ENCODE assay signal across 1 cellular context in the genomic region with DNA sequence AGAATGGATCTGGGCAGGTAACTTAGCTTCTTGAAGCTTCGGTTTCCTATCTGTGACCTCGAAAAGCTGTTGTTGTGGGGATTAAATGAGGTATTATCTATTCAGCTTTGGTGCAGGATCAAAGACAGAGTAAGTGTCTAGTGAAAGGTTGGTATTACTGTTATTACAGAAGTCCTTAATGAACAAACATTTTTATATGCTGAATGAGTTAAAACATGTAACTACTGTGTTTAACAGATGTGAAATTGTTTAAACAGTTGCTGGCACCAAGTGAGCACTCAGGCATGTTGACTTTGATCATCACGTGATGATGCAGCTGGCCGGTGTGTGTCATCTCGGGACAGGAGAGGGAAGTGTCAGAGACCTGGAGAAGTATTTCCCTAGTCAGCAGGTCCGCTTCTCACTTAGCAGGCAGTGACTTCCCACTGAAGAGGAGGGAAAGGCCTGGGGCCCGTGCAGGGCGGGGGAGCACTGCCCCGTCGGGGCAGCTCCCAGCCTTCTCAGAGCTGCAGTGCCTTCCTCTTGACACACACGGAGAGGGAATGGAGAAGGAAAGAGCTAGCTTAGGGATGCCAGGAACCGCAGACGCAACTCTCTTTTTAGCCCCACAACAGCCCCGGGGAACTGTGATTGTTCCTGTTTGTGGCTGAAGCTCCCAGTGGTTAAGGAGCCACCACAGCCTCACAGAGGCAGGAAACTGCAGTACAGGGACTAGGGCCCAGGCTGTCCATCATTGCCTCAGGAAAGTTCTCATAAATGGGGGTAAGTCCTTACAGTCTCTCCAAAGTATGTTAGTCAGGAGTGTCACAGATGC.
TF ChIP-seq lines count a peak whose summit lies in the region.

No MANE protein-coding gene starts in this region.

TF ChIP-seq in K562, 482 proteins besides CTCF, POLR2A, EP300 and RAD21 (continued from another document and continues in another):
- peak in 1 of 2 experiments; percentile 85; a peak in 2 of 4 replicates for TF ChIP-seq ZNF318 (IDR thresholded peaks at IDR 0.05; ENCODE audit: borderline replicate concordance in 1 of 2, low read depth in 1 of 2)
- peak; percentile 91 for TF ChIP-seq BHLHE40 (IDR thresholded peaks at IDR 0.05; ENCODE audit: low read length)
- peak; percentile 66 for TF ChIP-seq USF2 (CRISPR knock-in tag; IDR thresholded peaks at IDR 0.05)
- TF ChIP-seq ZNF695 (CRISPR knock-in tag; IDR thresholded peaks at IDR 0.05), result no peak
- TF ChIP-seq, protein P1, sequence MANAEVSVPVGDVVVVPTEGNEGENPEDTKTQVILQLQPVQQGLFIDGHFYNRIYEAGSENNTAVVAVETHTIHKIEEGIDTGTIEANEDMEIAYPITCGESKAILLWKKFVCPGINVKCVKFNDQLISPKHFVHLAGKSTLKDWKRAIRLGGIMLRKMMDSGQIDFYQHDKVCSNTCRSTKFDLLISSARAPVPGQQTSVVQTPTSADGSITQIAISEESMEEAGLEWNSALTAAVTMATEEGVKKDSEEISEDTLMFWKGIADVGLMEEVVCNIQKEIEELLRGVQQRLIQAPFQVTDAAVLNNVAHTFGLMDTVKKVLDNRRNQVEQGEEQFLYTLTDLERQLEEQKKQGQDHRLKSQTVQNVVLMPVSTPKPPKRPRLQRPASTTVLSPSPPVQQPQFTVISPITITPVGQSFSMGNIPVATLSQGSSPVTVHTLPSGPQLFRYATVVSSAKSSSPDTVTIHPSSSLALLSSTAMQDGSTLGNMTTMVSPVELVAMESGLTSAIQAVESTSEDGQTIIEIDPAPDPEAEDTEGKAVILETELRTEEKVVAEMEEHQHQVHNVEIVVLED (CRISPR knock-in tag; IDR thresholded peaks at IDR 0.05), result no peak
- TF ChIP-seq ZNF408 (CRISPR knock-in tag; IDR thresholded peaks at IDR 0.05; ENCODE audit: low read depth), result no peak
- TF ChIP-seq, protein P2, sequence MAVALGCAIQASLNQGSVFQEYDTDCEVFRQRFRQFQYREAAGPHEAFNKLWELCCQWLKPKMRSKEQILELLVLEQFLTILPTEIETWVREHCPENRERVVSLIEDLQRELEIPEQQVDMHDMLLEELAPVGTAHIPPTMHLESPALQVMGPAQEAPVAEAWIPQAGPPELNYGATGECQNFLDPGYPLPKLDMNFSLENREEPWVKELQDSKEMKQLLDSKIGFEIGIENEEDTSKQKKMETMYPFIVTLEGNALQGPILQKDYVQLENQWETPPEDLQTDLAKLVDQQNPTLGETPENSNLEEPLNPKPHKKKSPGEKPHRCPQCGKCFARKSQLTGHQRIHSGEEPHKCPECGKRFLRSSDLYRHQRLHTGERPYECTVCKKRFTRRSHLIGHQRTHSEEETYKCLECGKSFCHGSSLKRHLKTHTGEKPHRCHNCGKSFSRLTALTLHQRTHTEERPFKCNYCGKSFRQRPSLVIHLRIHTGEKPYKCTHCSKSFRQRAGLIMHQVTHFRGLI (CRISPR knock-in tag; IDR thresholded peaks at IDR 0.05), result no peak
- TF ChIP-seq ZNF431 (CRISPR knock-in tag; IDR thresholded peaks at IDR 0.05), result no peak
- peak; percentile 96 for TF ChIP-seq FOXA3 (CRISPR knock-in tag; conservative IDR thresholded peaks at IDR 0.05 in 1 of 2, IDR thresholded peaks at IDR 0.05 in 1 of 2)
- TF ChIP-seq ZNF384 (IDR thresholded peaks at IDR 0.05; ENCODE audit: low read depth, low read length), result no peak
- no peak for TF ChIP-seq IRF1 (CRISPR knock-in tag; IDR thresholded peaks at IDR 0.05; ENCODE audit: borderline replicate concordance)
- no peak for TF ChIP-seq ZNF586 (CRISPR knock-in tag; conservative IDR thresholded peaks at IDR 0.05)
- peak; percentile 8; the same call in 1 of the 2 replicates for TF ChIP-seq MAFF (IDR thresholded peaks at IDR 0.05; ENCODE audit: low read length)
- TF ChIP-seq MEF2A (IDR thresholded peaks at IDR 0.05; ENCODE audit: control insufficient read depth, low read depth, low read length), result no peak
- TF ChIP-seq ZNF561 (CRISPR knock-in tag; conservative IDR thresholded peaks at IDR 0.05), result no peak
- peak; percentile 95 for TF ChIP-seq TOE1 (IDR thresholded peaks at IDR 0.05; ENCODE audit: borderline replicate concordance)
- no peak for TF ChIP-seq TOE1 (CRISPR knock-in tag; IDR thresholded peaks at IDR 0.05; ENCODE audit: borderline replicate concordance, low read depth)
- TF ChIP-seq, protein P3, sequence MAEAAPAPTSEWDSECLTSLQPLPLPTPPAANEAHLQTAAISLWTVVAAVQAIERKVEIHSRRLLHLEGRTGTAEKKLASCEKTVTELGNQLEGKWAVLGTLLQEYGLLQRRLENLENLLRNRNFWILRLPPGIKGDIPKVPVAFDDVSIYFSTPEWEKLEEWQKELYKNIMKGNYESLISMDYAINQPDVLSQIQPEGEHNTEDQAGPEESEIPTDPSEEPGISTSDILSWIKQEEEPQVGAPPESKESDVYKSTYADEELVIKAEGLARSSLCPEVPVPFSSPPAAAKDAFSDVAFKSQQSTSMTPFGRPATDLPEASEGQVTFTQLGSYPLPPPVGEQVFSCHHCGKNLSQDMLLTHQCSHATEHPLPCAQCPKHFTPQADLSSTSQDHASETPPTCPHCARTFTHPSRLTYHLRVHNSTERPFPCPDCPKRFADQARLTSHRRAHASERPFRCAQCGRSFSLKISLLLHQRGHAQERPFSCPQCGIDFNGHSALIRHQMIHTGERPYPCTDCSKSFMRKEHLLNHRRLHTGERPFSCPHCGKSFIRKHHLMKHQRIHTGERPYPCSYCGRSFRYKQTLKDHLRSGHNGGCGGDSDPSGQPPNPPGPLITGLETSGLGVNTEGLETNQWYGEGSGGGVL (CRISPR knock-in tag; IDR thresholded peaks at IDR 0.05), result no peak
- TF ChIP-seq KLF10 (CRISPR knock-in tag; IDR thresholded peaks at IDR 0.05), result no peak
- TF ChIP-seq ZNF140 (CRISPR knock-in tag; IDR thresholded peaks at IDR 0.05), result no peak
- TF ChIP-seq CHD4 (IDR thresholded peaks at IDR 0.05; ENCODE audit: insufficient read depth, insufficient replicate concordance, low read depth, low read length, poor library complexity, severe bottlenecking), result no peak
- no peak for TF ChIP-seq EP400 (IDR thresholded peaks at IDR 0.05)
- TF ChIP-seq CEBPG (CRISPR knock-in tag; IDR thresholded peaks at IDR 0.05), result no peak
- TF ChIP-seq CEBPG (tag; conservative IDR thresholded peaks at IDR 0.05 in 1 of 2, IDR thresholded peaks at IDR 0.05 in 1 of 2), result no peak
- no peak for TF ChIP-seq ZC3H4 (CRISPR knock-in tag; IDR thresholded peaks at IDR 0.05; ENCODE audit: borderline replicate concordance)
- TF ChIP-seq TFAM (CRISPR knock-in tag; conservative IDR thresholded peaks at IDR 0.05), result no peak
- TF ChIP-seq MAFG (tag; conservative IDR thresholded peaks at IDR 0.05), result peak; percentile 28; the same call in 1 of the 2 replicates
- no peak for TF ChIP-seq BDP1 (IDR thresholded peaks at IDR 0.05; ENCODE audit: insufficient read depth, insufficient read length)
- TF ChIP-seq DPF2 (IDR thresholded peaks at IDR 0.05), result no peak
- no peak for TF ChIP-seq ATF4 (CRISPR knock-in tag; IDR thresholded peaks at IDR 0.05)
- TF ChIP-seq ERF (CRISPR knock-in tag; IDR thresholded peaks at IDR 0.05), result no peak
- TF ChIP-seq BMI1 (IDR thresholded peaks at IDR 0.05; ENCODE audit: low read length), result no peak
- TF ChIP-seq, protein P4, sequence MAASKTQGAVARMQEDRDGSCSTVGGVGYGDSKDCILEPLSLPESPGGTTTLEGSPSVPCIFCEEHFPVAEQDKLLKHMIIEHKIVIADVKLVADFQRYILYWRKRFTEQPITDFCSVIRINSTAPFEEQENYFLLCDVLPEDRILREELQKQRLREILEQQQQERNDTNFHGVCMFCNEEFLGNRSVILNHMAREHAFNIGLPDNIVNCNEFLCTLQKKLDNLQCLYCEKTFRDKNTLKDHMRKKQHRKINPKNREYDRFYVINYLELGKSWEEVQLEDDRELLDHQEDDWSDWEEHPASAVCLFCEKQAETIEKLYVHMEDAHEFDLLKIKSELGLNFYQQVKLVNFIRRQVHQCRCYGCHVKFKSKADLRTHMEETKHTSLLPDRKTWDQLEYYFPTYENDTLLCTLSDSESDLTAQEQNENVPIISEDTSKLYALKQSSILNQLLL (CRISPR knock-in tag; IDR thresholded peaks at IDR 0.05; ENCODE audit: borderline replicate concordance), result no peak
- TF ChIP-seq ZFP91 (CRISPR knock-in tag; IDR thresholded peaks at IDR 0.05), result no peak
